In the genomic region with DNA sequence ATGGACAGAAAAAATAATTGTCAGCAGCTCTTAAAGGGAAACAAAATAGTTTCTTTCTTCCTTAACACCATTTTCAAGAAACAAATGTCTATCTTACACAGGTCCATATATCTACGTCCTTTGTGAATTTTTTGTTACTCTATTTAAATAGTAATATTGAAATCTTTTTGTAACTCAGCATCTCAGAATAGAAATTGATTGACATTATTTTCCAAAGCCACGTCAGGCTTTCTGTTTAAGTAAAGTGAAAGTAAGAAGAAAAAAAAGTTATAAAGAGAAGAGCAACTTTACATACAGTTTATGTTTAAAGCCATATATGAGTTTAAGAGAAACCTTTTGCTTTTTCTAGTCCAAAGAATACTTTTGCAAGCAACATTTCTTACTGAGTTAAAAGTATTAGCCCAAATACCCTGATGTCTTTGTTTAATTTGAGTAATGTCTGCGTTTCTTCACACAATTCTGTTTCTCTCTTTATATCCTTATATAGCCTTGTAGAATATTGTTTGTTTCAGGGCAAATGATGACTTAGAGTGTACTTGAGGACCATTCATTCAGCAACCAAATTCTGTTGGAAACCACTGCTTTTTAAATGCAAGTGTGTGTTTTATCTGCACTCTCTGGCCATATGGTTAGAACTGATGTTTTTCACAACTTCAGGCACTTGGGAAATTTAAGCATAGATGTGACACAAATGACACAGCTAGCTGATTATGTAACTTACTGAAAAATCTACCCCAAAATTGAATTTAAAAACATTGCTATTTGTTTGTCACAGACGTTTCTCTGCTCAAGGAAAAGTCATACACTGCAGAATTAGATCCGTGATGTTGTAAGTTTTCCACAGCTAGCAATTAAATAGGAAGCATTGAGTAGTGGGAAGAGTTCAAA, we compare ENCODE assay signal across 12 cellular contexts.
DNase-seq lines count a peak whose midpoint lies in the region; ATAC-seq and TF ChIP-seq lines count a peak whose summit lies in the region.
"Had no signal": no experiment of that assay in that cellular context is flagged by ENCODE, and none has a peak within 500 bp of the region (broad histone marks: within the 10 kb centered on the region; RNA-seq: fewer than 3 reads in every experiment).

No MANE protein-coding gene starts in this region.

- H3K79me2 ChIP-seq in OCI-LY7 (ENCODE audit: insufficient read depth, low read depth, low read length), result no peaks in the 10 kb centered on the region

- no peaks in the 10 kb centered on the region for H4K20me1 ChIP-seq in OCI-LY7 (ENCODE audit: insufficient read depth, low read length)

- H3K9ac ChIP-seq in endodermal cell (ENCODE audit: extremely low read depth, low read length, poor library complexity, severe bottlenecking), result no peak overlapping the region

- intact Hi-C loops in natural killer cell (cut with micrococcal nuclease), result no loop called here
- intact Hi-C loops in OCI-LY7 (cut with micrococcal nuclease; ENCODE audit: unreplicated experiment), result no loop called here

- H3K27ac ChIP-seq in endodermal cell (ENCODE audit: low read depth, low read length) (peak overlapping the region; percentile 21), OCI-LY7 (ENCODE audit: low read depth, low read length, poor library complexity, severe bottlenecking) (no peak overlapping the region)
- H3K27ac ChIP-seq: transverse colon had no signal

- CTCF ChIA-PET in OCI-LY7 (lab: Charles Lee; ENCODE audit: unreplicated experiment), result no interaction called here

- ATAC-seq in natural killer cell treated with Interleukin-12 subunit alpha and Interleukin-12 subunit beta and Interleukin-15 and Interleukin-18, amount 100 ng/mL, for 72 hours, result peak in 1 of 2 donors; percentile 80
- ATAC-seq in natural killer cell (no peak), HG02798 (IDR thresholded peaks at IDR 0.05; ENCODE audit: poor library complexity, unreplicated experiment) (no peak)
- ATAC-seq: CD8-positive, alpha-beta T cell; sciatic nerve had no signal

- no peaks in the 10 kb centered on the region for H3K9me2 ChIP-seq in OCI-LY7 (ENCODE audit: insufficient read depth, low read length)

- TF ChIP-seq CTCF in natural killer cell (IDR thresholded peaks at IDR 0.05) (no peak), NB4 (IDR thresholded peaks at IDR 0.05; ENCODE audit: low read depth, low read length) (no peak), endodermal cell (conservative IDR thresholded peaks at IDR 0.05) (no peak), OCI-LY7 (conservative IDR thresholded peaks at IDR 0.05; ENCODE audit: low read length) (no peak)

- H3K27me3 Mint-ChIP-seq in natural killer cell treated with Interleukin-12 subunit alpha and Interleukin-12 subunit beta and Interleukin-15 and Interleukin-18, amount 100 ng/mL, for 72 hours, result no peaks in the 10 kb centered on the region
- H3K27me3 Mint-ChIP-seq in natural killer cell (ENCODE audit: low read depth in 2 of 2) (no peaks in the 10 kb centered on the region), endodermal cell (ENCODE audit: insufficient read depth) (no peaks in the 10 kb centered on the region)

- H3K27me3 ChIP-seq in endodermal cell (ENCODE audit: control insufficient read depth, insufficient read depth, low read length, poor library complexity, severe bottlenecking), result no peaks in the 10 kb centered on the region
- H3K27me3 ChIP-seq: transverse colon had no signal

- H3K27ac Mint-ChIP-seq in natural killer cell treated with Interleukin-12 subunit alpha and Interleukin-12 subunit beta and Interleukin-15 and Interleukin-18, amount 100 ng/mL, for 72 hours, result peak overlapping the region; percentile 47 to 56
- no peak overlapping the region for H3K27ac Mint-ChIP-seq in natural killer cell
- no peak overlapping the region for H3K27ac Mint-ChIP-seq in endodermal cell
- H3K27ac Mint-ChIP-seq: CD8-positive, alpha-beta T cell had no signal

- H3K4me2 ChIP-seq in OCI-LY7 (ENCODE audit: low read length), result no peak overlapping the region

- H3K36me3 Mint-ChIP-seq in natural killer cell treated with Interleukin-12 subunit alpha and Interleukin-12 subunit beta and Interleukin-15 and Interleukin-18, amount 100 ng/mL, for 72 hours, result peaks cover 4% of the 10 kb centered on the region
- H3K36me3 Mint-ChIP-seq in natural killer cell, result no peaks in the 10 kb centered on the region
- H3K36me3 Mint-ChIP-seq in endodermal cell (ENCODE audit: low read depth), result peaks cover 14% of the 10 kb centered on the region

- TF ChIP-seq POLR2A in NB4 (IDR thresholded peaks at IDR 0.05; ENCODE audit: extremely low read depth, insufficient read length), result no peak

- WGBS in endodermal cell (ENCODE audit: insufficient coverage in 1 of 2, insufficient read length in 1 of 2), 2 experiments, result 79 to 96% methylated on average over 2 to 3 of the region's 5 CpGs

- BruUV-seq in OCI-LY7 (replicated peaks; lab: Mats Ljungman, UMichigan), result no TSS peak

- H3K9me3 ChIP-seq in endodermal cell (ENCODE audit: control insufficient read depth, low read length), result peaks cover 17% of the 10 kb centered on the region
- no peaks in the 10 kb centered on the region for H3K9me3 ChIP-seq in OCI-LY7 (ENCODE audit: low read length)
- H3K9me3 ChIP-seq: transverse colon had no signal

- peak overlapping the region; percentile 60 for H3K4me3 Mint-ChIP-seq in natural killer cell treated with Interleukin-12 subunit alpha and Interleukin-12 subunit beta and Interleukin-15 and Interleukin-18, amount 100 ng/mL, for 72 hours
- H3K4me3 Mint-ChIP-seq in natural killer cell, result no peak overlapping the region
- no peak overlapping the region for H3K4me3 Mint-ChIP-seq in endodermal cell
- H3K4me3 Mint-ChIP-seq: CD8-positive, alpha-beta T cell had no signal

- peaks cover 21 to 22% of the 10 kb centered on the region in 2 donors for H3K4me1 Mint-ChIP-seq in natural killer cell treated with Interleukin-12 subunit alpha and Interleukin-12 subunit beta and Interleukin-15 and Interleukin-18, amount 100 ng/mL, for 72 hours (ENCODE audit: low read depth in 2 of 2)
- H3K4me1 Mint-ChIP-seq in natural killer cell, result peaks cover 11 to 18% of the 10 kb centered on the region in 2 donors
- H3K4me1 Mint-ChIP-seq in endodermal cell, result peaks cover 25% of the 10 kb centered on the region

- no peaks in the 10 kb centered on the region for H3K9me3 Mint-ChIP-seq in natural killer cell treated with Interleukin-12 subunit alpha and Interleukin-12 subunit beta and Interleukin-15 and Interleukin-18, amount 100 ng/mL, for 72 hours
- H3K9me3 Mint-ChIP-seq in natural killer cell (no peaks in the 10 kb centered on the region), endodermal cell (peaks cover 18% of the 10 kb centered on the region)

- H3K4me3 ChIP-seq in NB4 (ENCODE audit: low read depth, low read length), result no peak overlapping the region
- no peak overlapping the region for H3K4me3 ChIP-seq in endodermal cell (ENCODE audit: low read length)
- no peak overlapping the region for H3K4me3 ChIP-seq in OCI-LY7 (ENCODE audit: low read depth, low read length, poor library complexity, severe bottlenecking)
- H3K4me3 ChIP-seq: transverse colon had no signal

- H3K36me3 ChIP-seq in endodermal cell (ENCODE audit: control insufficient read depth, insufficient read depth, low read length) (no peaks in the 10 kb centered on the region), OCI-LY7 (ENCODE audit: insufficient read depth, low read length) (no peaks in the 10 kb centered on the region)
- H3K36me3 ChIP-seq: transverse colon had no signal

- POLR2A ChIA-PET in OCI-LY7 (lab: Charles Lee), result no interaction called here

- no peak for DNase-seq in natural killer cell treated with Interleukin-12 subunit alpha and Interleukin-12 subunit beta and Interleukin-15 and Interleukin-18, amount 100 ng/mL, for 72 hours (ENCODE audit: low spot score)
- DNase-seq in natural killer cell (no peak), NB4 (ENCODE audit: low read depth) (peak; percentile 4), endodermal cell (no peak), OCI-LY7 (ENCODE audit: low spot score) (no peak), NCI-H187 (lab: John Stamatoyannopoulos, UW) (no peak)
- no peak for DNase-seq in stimulated activated CD4-positive, alpha-beta T cell treated with anti-CD3 and anti-CD28 coated beads, Interleukin-4, amount 100 ng/mL, for 4 hours
- DNase-seq: CD8-positive, alpha-beta T cell; NCI-H146; transverse colon had no signal

- H3K4me1 ChIP-seq in endodermal cell (ENCODE audit: control insufficient read depth, insufficient read depth, low read length) (peaks cover 2% of the 10 kb centered on the region), OCI-LY7 (ENCODE audit: insufficient read depth, low read length, poor library complexity, severe bottlenecking) (peaks cover 8% of the 10 kb centered on the region)

- H2AFZ ChIP-seq in OCI-LY7 (ENCODE audit: low read length), result no peak overlapping the region

Comparison
In these comparisons a context has a peak if more than half of its experiments do, and no peak if none do; other contexts are left out.
1. H3K27ac Mint-ChIP-seq: peak in natural killer cell treated with Interleukin-12 subunit alpha and Interleukin-12 subunit beta and Interleukin-15 and Interleukin-18, amount 100 ng/mL, for 72 hours (2 of 2); none in natural killer cell (0 of 2) and endodermal cell (single experiment).